Comparison of ENCODE assay signal across 1 cellular context in genomic region chrX:112736310-112736709, GRCh38.
TF ChIP-seq lines count a peak whose summit lies in the region.

No MANE protein-coding gene starts in this region.

TF ChIP-seq in WTC11, 78 proteins besides CTCF, POLR2A, EP300 and RAD21 (continued from another document):
- TF ChIP-seq, protein P1, sequence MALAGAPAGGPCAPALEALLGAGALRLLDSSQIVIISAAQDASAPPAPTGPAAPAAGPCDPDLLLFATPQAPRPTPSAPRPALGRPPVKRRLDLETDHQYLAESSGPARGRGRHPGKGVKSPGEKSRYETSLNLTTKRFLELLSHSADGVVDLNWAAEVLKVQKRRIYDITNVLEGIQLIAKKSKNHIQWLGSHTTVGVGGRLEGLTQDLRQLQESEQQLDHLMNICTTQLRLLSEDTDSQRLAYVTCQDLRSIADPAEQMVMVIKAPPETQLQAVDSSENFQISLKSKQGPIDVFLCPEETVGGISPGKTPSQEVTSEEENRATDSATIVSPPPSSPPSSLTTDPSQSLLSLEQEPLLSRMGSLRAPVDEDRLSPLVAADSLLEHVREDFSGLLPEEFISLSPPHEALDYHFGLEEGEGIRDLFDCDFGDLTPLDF (CRISPR knock-in tag; IDR thresholded peaks at IDR 0.05), result no peak
- TF ChIP-seq FOXK1 (CRISPR knock-in tag; IDR thresholded peaks at IDR 0.05), result no peak
- no peak for TF ChIP-seq ATF2 (CRISPR knock-in tag; IDR thresholded peaks at IDR 0.05; ENCODE audit: borderline replicate concordance, low read depth)
- TF ChIP-seq NR1H2 (CRISPR knock-in tag; IDR thresholded peaks at IDR 0.05), result no peak
- TF ChIP-seq, protein P2, sequence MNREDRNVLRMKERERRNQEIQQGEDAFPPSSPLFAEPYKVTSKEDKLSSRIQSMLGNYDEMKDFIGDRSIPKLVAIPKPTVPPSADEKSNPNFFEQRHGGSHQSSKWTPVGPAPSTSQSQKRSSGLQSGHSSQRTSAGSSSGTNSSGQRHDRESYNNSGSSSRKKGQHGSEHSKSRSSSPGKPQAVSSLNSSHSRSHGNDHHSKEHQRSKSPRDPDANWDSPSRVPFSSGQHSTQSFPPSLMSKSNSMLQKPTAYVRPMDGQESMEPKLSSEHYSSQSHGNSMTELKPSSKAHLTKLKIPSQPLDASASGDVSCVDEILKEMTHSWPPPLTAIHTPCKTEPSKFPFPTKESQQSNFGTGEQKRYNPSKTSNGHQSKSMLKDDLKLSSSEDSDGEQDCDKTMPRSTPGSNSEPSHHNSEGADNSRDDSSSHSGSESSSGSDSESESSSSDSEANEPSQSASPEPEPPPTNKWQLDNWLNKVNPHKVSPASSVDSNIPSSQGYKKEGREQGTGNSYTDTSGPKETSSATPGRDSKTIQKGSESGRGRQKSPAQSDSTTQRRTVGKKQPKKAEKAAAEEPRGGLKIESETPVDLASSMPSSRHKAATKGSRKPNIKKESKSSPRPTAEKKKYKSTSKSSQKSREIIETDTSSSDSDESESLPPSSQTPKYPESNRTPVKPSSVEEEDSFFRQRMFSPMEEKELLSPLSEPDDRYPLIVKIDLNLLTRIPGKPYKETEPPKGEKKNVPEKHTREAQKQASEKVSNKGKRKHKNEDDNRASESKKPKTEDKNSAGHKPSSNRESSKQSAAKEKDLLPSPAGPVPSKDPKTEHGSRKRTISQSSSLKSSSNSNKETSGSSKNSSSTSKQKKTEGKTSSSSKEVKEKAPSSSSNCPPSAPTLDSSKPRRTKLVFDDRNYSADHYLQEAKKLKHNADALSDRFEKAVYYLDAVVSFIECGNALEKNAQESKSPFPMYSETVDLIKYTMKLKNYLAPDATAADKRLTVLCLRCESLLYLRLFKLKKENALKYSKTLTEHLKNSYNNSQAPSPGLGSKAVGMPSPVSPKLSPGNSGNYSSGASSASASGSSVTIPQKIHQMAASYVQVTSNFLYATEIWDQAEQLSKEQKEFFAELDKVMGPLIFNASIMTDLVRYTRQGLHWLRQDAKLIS (CRISPR knock-in tag; IDR thresholded peaks at IDR 0.05; ENCODE audit: borderline replicate concordance), result no peak
- TF ChIP-seq, protein P3, sequence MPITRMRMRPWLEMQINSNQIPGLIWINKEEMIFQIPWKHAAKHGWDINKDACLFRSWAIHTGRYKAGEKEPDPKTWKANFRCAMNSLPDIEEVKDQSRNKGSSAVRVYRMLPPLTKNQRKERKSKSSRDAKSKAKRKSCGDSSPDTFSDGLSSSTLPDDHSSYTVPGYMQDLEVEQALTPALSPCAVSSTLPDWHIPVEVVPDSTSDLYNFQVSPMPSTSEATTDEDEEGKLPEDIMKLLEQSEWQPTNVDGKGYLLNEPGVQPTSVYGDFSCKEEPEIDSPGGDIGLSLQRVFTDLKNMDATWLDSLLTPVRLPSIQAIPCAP (CRISPR knock-in tag; IDR thresholded peaks at IDR 0.05), result no peak
